In genomic region chr7:139995034-139995915, GRCh38 we compare ENCODE assay signal across 12 cellular contexts.
DNase-seq lines count a peak whose midpoint lies in the region; ATAC-seq and TF ChIP-seq lines count a peak whose summit lies in the region.
"Had no signal": no experiment of that assay in that cellular context is flagged by ENCODE, and none has a peak within 500 bp of the region (broad histone marks: within the 10 kb centered on the region; RNA-seq: fewer than 3 reads in every experiment).

No MANE protein-coding gene starts in this region.

- no peaks in the 10 kb centered on the region for H3K27me3 ChIP-seq in right lobe of liver
- H3K27me3 ChIP-seq in suprapubic skin: no peaks in the 10 kb centered on the region

- H4K20me1 ChIP-seq in OCI-LY7 (ENCODE audit: insufficient read depth, low read length): no peaks in the 10 kb centered on the region

- WGBS in right lobe of liver (ENCODE audit: insufficient coverage, low coverage, low lambda C conversion rate, missing lambda C conversion rate): 64% methylated on average over 5 of the region's 17 CpGs
- 28% methylated on average over 17 of the region's 17 CpGs for WGBS in urinary bladder
- WGBS in suprapubic skin: 64% methylated on average over 17 of the region's 17 CpGs

- TF ChIP-seq EP300 in suprapubic skin (IDR thresholded peaks at IDR 0.05): no peak

- TF ChIP-seq POLR2A in right lobe of liver (IDR thresholded peaks at IDR 0.05) (no peak), erythroblast (IDR thresholded peaks at IDR 0.05; ENCODE audit: low read length) (no peak), suprapubic skin (IDR thresholded peaks at IDR 0.05) (no peak)

- CTCF ChIA-PET in OCI-LY7 (lab: Charles Lee; ENCODE audit: unreplicated experiment): interaction anchor here (0.7 to 0.8 kb wide), 2 partner anchors 10 to 34 kb away, joined by 3 read pairs; no protein-coding TSS in a partner anchor

- no peaks in the 10 kb centered on the region for H3K9me3 ChIP-seq in right lobe of liver
- H3K9me3 ChIP-seq in suprapubic skin: no peaks in the 10 kb centered on the region
- H3K9me3 ChIP-seq in OCI-LY7 (ENCODE audit: low read length): no peaks in the 10 kb centered on the region

- no peaks in the 10 kb centered on the region for H3K79me2 ChIP-seq in OCI-LY7 (ENCODE audit: insufficient read depth, low read depth, low read length)

- no TSS peak for BruUV-seq in OCI-LY7 (replicated peaks; lab: Mats Ljungman, UMichigan)

- no peaks in the 10 kb centered on the region for H3K9me2 ChIP-seq in OCI-LY7 (ENCODE audit: insufficient read depth, low read length)

- no peak overlapping the region for H3K4me3 ChIP-seq in right lobe of liver
- H3K4me3 ChIP-seq in urinary bladder (ENCODE audit: low read depth, low read length): no peak overlapping the region
- no peak overlapping the region for H3K4me3 ChIP-seq in suprapubic skin
- H3K4me3 ChIP-seq in OCI-LY7 (ENCODE audit: low read depth, low read length, poor library complexity, severe bottlenecking): no peak overlapping the region
- H3K4me3 ChIP-seq: GM12878, SK-N-MC had no signal

- H3K4me1 ChIP-seq in right lobe of liver (no peaks in the 10 kb centered on the region), urinary bladder (ENCODE audit: insufficient read depth) (peaks cover 1% of the 10 kb centered on the region), suprapubic skin (no peaks in the 10 kb centered on the region), OCI-LY7 (ENCODE audit: insufficient read depth, low read length, poor library complexity, severe bottlenecking) (peaks cover 6% of the 10 kb centered on the region)

- POLR2A ChIA-PET in OCI-LY7 (lab: Charles Lee): no interaction called here

- no peaks in the 10 kb centered on the region for H3K36me3 ChIP-seq in right lobe of liver
- H3K36me3 ChIP-seq in urinary bladder (ENCODE audit: insufficient read depth): no peaks in the 10 kb centered on the region
- no peaks in the 10 kb centered on the region for H3K36me3 ChIP-seq in suprapubic skin
- H3K36me3 ChIP-seq in OCI-LY7 (ENCODE audit: insufficient read depth, low read length): no peaks in the 10 kb centered on the region

- H3K4me2 ChIP-seq in OCI-LY7 (ENCODE audit: low read length): no peak overlapping the region

- peak; percentile 67 for ATAC-seq in Right ventricle myocardium inferior
- ATAC-seq in right lobe of liver: peak; percentile 70 to 93 (median 82)
- ATAC-seq: activated CD8-positive, alpha-beta T cell treated with anti-CD3 and anti-CD28 coated beads, Interleukin-2, amount 10 ng/mL, durations not matched to agents 7 days and 5 days; GM12878 had no signal

- no peak for TF ChIP-seq CTCF in right lobe of liver (IDR thresholded peaks at IDR 0.05)
- TF ChIP-seq CTCF in suprapubic skin (IDR thresholded peaks at IDR 0.05): no peak
- TF ChIP-seq CTCF in OCI-LY7 (conservative IDR thresholded peaks at IDR 0.05; ENCODE audit: low read length): no peak

- DNase-seq in Right ventricle myocardium inferior (ENCODE audit: missing footprints) (no peak), cardiac septum (ENCODE audit: low spot score) (no peak), right lobe of liver (peak in 2 of 3 donors; percentile 59 to 70), erythroblast (lab: John Stamatoyannopoulos, UW) (no peak), suprapubic skin (ENCODE audit: low spot score in 2 of 2) (no peak), OCI-LY7 (ENCODE audit: low spot score) (no peak)
- DNase-seq: activated CD8-positive, alpha-beta T cell treated with anti-CD3 and anti-CD28 coated beads, Interleukin-2, amount 10 ng/mL, durations not matched to agents 7 days and 5 days; NCI-H1417 treated with DMSO at 0.1 percent for 48 hours had no signal

- H3K27ac ChIP-seq in cingulate gyrus (ENCODE audit: low read depth, low read length) (peak overlapping the region; percentile 83), right lobe of liver (no peak overlapping the region), urinary bladder (ENCODE audit: low read depth) (peak overlapping the region; percentile 35), suprapubic skin (no peak overlapping the region), OCI-LY7 (ENCODE audit: low read depth, low read length, poor library complexity, severe bottlenecking) (no peak overlapping the region)
- H3K27ac ChIP-seq: SK-N-MC had no signal

- no peak overlapping the region for H2AFZ ChIP-seq in OCI-LY7 (ENCODE audit: low read length)

- intact Hi-C loops in Right ventricle myocardium inferior (cut with DNase I) (no loop called here), cardiac septum (cut with DNase I) (no loop called here), right lobe of liver (cut with DNase I) (loop anchor here (10.0 kb wide), 3 partner anchors 210 to 380 kb away; no protein-coding TSS in a partner anchor), OCI-LY7 (cut with micrococcal nuclease; ENCODE audit: unreplicated experiment) (no loop called here)

Comparison
In these comparisons a context has a peak if more than half of its experiments do, and no peak if none do; other contexts are left out.
1. DNase-seq: peak in right lobe of liver (2 of 3); none in Right ventricle myocardium inferior (single experiment), cardiac septum (single experiment), erythroblast (0 of 2), suprapubic skin (0 of 2) and OCI-LY7 (single experiment).
2. H3K27ac ChIP-seq: peak in cingulate gyrus (single experiment) and urinary bladder (single experiment); none in right lobe of liver (0 of 3), suprapubic skin (single experiment) and OCI-LY7 (single experiment).
3. intact Hi-C loops: an anchor here in right lobe of liver (10.0 kb wide); none called in Right ventricle myocardium inferior, cardiac septum and OCI-LY7.